In genomic region chrX:136765957-136766356, GRCh38 we compare ENCODE assay signal across 11 cellular contexts. TPM values are rescaled to one million over a fixed set of nuclear protein-coding genes. Genes with fewer than 3 reads are reported as not detected.
DNase-seq lines count a peak whose midpoint lies in the region; ATAC-seq and TF ChIP-seq lines count a peak whose summit lies in the region.
"Had no signal": no experiment of that assay in that cellular context is flagged by ENCODE, and none has a peak within 500 bp of the region (broad histone marks: within the 10 kb centered on the region; RNA-seq: fewer than 3 reads in every experiment).

No MANE protein-coding gene starts in this region.

- peaks cover 2% of the 10 kb centered on the region for H3K9me3 Mint-ChIP-seq in nephron

- no peaks in the 10 kb centered on the region for H3K36me3 Mint-ChIP-seq in nephron (ENCODE audit: low read depth)

- peak overlapping the region in 1 of 2 donors; percentile 97 for H3K27ac ChIP-seq in coronary artery
- H3K27ac ChIP-seq: 22Rv1 had no signal

- peak; percentile 49 for DNase-seq in DMS 273 (lab: John Stamatoyannopoulos, UW; ENCODE audit: unreplicated experiment)
- DNase-seq in DMS 273 treated with DMSO at 0.1 percent for 48 hours (lab: John Stamatoyannopoulos, UW): no peak
- peak; percentile 41 for DNase-seq in LHCN-M2 (ENCODE audit: low read depth)
- no peak for DNase-seq in coronary artery (ENCODE audit: low spot score)
- no peak for DNase-seq in H4 (ENCODE audit: low spot score)
- no peak for DNase-seq in SK-N-DZ (ENCODE audit: low spot score)
- no peak for DNase-seq in omental fat pad (ENCODE audit: low spot score)
- DNase-seq: NCI-H187 treated with DMSO at 0.1 percent for 48 hours; stimulated activated CD4-positive, alpha-beta T cell treated with anti-CD3 and anti-CD28 coated beads, Interleukin-1b, Interleukin-23, amount 100 ng/mL, for 48 hours had no signal

- TF ChIP-seq CTCF in coronary artery (IDR thresholded peaks at IDR 0.05) (no peak), nephron (IDR thresholded peaks at IDR 0.05; ENCODE audit: unreplicated experiment in 3 of 3) (no peak), omental fat pad (IDR thresholded peaks at IDR 0.05) (no peak)

- H3K4me1 Mint-ChIP-seq in nephron: no peaks in the 10 kb centered on the region

- no peak for ATAC-seq in omental fat pad (ENCODE audit: low FRiP score)

- H3K4me3 ChIP-seq in coronary artery: peak overlapping the region; percentile 85

- peak overlapping the region in 1 of 3 experiments; percentile 38 for H3K27ac Mint-ChIP-seq in nephron

- H3K27me3 Mint-ChIP-seq in nephron (ENCODE audit: low read depth): no peaks in the 10 kb centered on the region

- H3K4me3 Mint-ChIP-seq in nephron: peak overlapping the region; percentile 75 to 88 (median 82)

RNA-seq across cellular contexts. Expression of gene ARHGEF6, which starts 14.8 kb away (rescaled TPM):
- total RNA-seq in LHCN-M2 (2014; rRNA removed): 21.7 and 30.2 TPM in 2 replicates
- polyA plus RNA-seq in LHCN-M2 (2012): 9.2 TPM
- 6.6 and 8.0 TPM in 2 replicates for total RNA-seq in H4 (2014; rRNA removed; shearing (Covaris generic))
- polyA plus RNA-seq in SK-N-DZ (2014; cell fraction: cytosol; rRNA removed): 0.13 TPM in 1 of 2 replicates, not detected in the other
- polyA plus RNA-seq in SK-N-DZ (2014; cell fraction: nucleus; rRNA removed): not detected in 2 replicates
- total RNA-seq in omental fat pad: 100 to 1,000 TPM in 1 of 4 donors, 10 to 100 TPM in 3; 38.8 to 150 (median 57.5) TPM

Comparison
In these comparisons a context has a peak if more than half of its experiments do, and no peak if none do; other contexts are left out.
1. DNase-seq: peak in DMS 273 (single experiment) and LHCN-M2 (single experiment); none in DMS 273 treated with DMSO at 0.1 percent for 48 hours (single experiment), coronary artery (single experiment), H4 (single experiment), SK-N-DZ (single experiment) and omental fat pad (single experiment).